Comparison of ENCODE assay signal across 1 cellular context in the genomic region with DNA sequence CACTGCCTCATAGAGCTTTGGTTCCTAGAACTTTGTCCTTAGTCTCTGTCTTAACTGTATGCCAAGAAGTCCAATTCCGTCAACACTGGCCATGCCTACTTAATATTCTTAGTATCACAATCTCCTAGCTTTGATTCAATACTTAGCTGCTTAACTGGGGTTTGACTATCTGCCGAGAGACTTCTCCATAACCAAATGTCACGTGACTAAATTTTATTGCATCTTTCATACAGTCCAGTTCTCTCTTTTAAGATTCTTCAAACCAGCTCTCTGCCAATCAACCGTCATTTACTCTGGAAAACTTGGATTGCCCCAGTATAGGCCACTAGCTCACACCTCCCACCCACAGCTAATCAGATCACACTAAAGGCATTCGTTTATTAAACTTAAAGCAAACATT.
A peak's percentile ranks its signal among the peaks of the same experiment; 100 is the strongest.
TF ChIP-seq lines count a peak whose summit lies in the region.

No MANE protein-coding gene starts in this region.

TF ChIP-seq in HepG2, 621 proteins besides CTCF, POLR2A, EP300 and RAD21 (continued from another document):
- TF ChIP-seq, protein P1, sequence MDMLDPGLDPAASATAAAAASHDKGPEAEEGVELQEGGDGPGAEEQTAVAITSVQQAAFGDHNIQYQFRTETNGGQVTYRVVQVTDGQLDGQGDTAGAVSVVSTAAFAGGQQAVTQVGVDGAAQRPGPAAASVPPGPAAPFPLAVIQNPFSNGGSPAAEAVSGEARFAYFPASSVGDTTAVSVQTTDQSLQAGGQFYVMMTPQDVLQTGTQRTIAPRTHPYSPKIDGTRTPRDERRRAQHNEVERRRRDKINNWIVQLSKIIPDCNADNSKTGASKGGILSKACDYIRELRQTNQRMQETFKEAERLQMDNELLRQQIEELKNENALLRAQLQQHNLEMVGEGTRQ (IDR thresholded peaks at IDR 0.05; ENCODE audit: low read depth, low read length), result peak; percentile 58; the same call in 1 of the 2 replicates
- TF ChIP-seq, protein P1 (CRISPR knock-in tag; IDR thresholded peaks at IDR 0.05; ENCODE audit: borderline replicate concordance), result no peak
